10 cellular contexts compared by ENCODE assay signal in genomic region chr7:18509491-18509890, GRCh38. TPM values are rescaled to one million over a fixed set of nuclear protein-coding genes. Genes with fewer than 3 reads are reported as not detected.
DNase-seq lines count a peak whose midpoint lies in the region; ATAC-seq and TF ChIP-seq lines count a peak whose summit lies in the region.
"Had no signal": no experiment of that assay in that cellular context is flagged by ENCODE, and none has a peak within 500 bp of the region (broad histone marks: within the 10 kb centered on the region; RNA-seq: fewer than 3 reads in every experiment).

No MANE protein-coding gene starts in this region.

- H3K4me2 ChIP-seq in OCI-LY3 (ENCODE audit: low read length) = peak overlapping the region; percentile 94

- peak overlapping the region; percentile 94 for H3K9ac ChIP-seq in OCI-LY3 (ENCODE audit: low read length)

- intact Hi-C loops in left cardiac atrium (cut with DNase I) = no loop called here

- no peak for TF ChIP-seq POLR2A in tibial nerve (IDR thresholded peaks at IDR 0.05)

- H3K27ac ChIP-seq in cardiac muscle cell (peak overlapping the region; percentile 86), OCI-LY3 (ENCODE audit: low read length) (peak overlapping the region; percentile 98), foreskin keratinocyte (peak overlapping the region; percentile 99), tibial nerve (peak overlapping the region in 3 of 4 donors; percentile 6 to 65 (median 46))

- H4K20me1 ChIP-seq in OCI-LY3 (ENCODE audit: insufficient read depth, low read length) = no peaks in the 10 kb centered on the region

- H3K4me1 ChIP-seq in cardiac muscle cell (ENCODE audit: low read depth) (peaks cover 38% of the 10 kb centered on the region), OCI-LY3 (ENCODE audit: low read length) (peaks cover 93% of the 10 kb centered on the region), foreskin keratinocyte (peaks cover 10% of the 10 kb centered on the region), tibial nerve (peaks cover 0 to 12% (median 7%) of the 10 kb centered on the region in 4 donors)

- H3K4me3 ChIP-seq in cardiac muscle cell = no peak overlapping the region
- peak overlapping the region; percentile 72 for H3K4me3 ChIP-seq in OCI-LY3 (ENCODE audit: low read length)
- no peak overlapping the region for H3K4me3 ChIP-seq in tibial nerve

- ATAC-seq in left cardiac atrium = no peak
- ATAC-seq in foreskin keratinocyte = peak; percentile 5
- ATAC-seq in HG02623 (IDR thresholded peaks at IDR 0.05; ENCODE audit: unreplicated experiment) = no peak
- no peak for ATAC-seq in HG03135 (IDR thresholded peaks at IDR 0.05; ENCODE audit: unreplicated experiment)

- H3K79me2 ChIP-seq in OCI-LY3 (ENCODE audit: low read length) = peaks cover 19% of the 10 kb centered on the region

- no peaks in the 10 kb centered on the region for H3K36me3 ChIP-seq in cardiac muscle cell
- H3K36me3 ChIP-seq in OCI-LY3 (replicated peaks; ENCODE audit: low read depth, low read length) = no peaks in the 10 kb centered on the region
- no peaks in the 10 kb centered on the region for H3K36me3 ChIP-seq in tibial nerve

- WGBS in tibial nerve, 2 donors = 55% methylated on average over 2 of the region's 2 CpGs

- H2AFZ ChIP-seq in OCI-LY3 (ENCODE audit: low read depth, low read length) = no peak overlapping the region

- H3K27me3 ChIP-seq in cardiac muscle cell (no peaks in the 10 kb centered on the region), OCI-LY3 (ENCODE audit: low read depth, low read length) (no peaks in the 10 kb centered on the region), foreskin keratinocyte (no peaks in the 10 kb centered on the region), tibial nerve (no peaks in the 10 kb centered on the region)

- TF ChIP-seq CTCF in cardiac muscle cell (IDR thresholded peaks at IDR 0.05; ENCODE audit: low read depth, low read length) (no peak), OCI-LY3 (IDR thresholded peaks at IDR 0.05; ENCODE audit: low read depth, low read length) (no peak), foreskin keratinocyte (conservative IDR thresholded peaks at IDR 0.05) (no peak), tibial nerve (IDR thresholded peaks at IDR 0.05) (no peak)

- H3K9me3 ChIP-seq in cardiac muscle cell (ENCODE audit: low read depth) = no peaks in the 10 kb centered on the region
- H3K9me3 ChIP-seq in OCI-LY3 (ENCODE audit: insufficient read depth, low read length) = no peaks in the 10 kb centered on the region
- H3K9me3 ChIP-seq in tibial nerve = no peaks in the 10 kb centered on the region

- no peak for DNase-seq in cardiac muscle cell (ENCODE audit: low read depth in 1 of 2, low spot score in 1 of 2)
- no peak for DNase-seq in left cardiac atrium
- no peak for DNase-seq in foreskin keratinocyte
- DNase-seq in tibial nerve (ENCODE audit: low spot score in 2 of 2) = no peak
- no peak for DNase-seq in pons (ENCODE audit: low spot score)
- DNase-seq: C1 segment of cervical spinal cord; stimulated activated CD4-positive, alpha-beta T cell treated with anti-CD3 and anti-CD28 coated beads, Interleukin-15, amount 100 ng/mL, for 24 hours had no signal

- TF ChIP-seq EP300 in tibial nerve (IDR thresholded peaks at IDR 0.05) = no peak

RNA-seq across cellular contexts. Expression of gene HDAC9, which starts 13.9 kb away (rescaled TPM):
- total RNA-seq in cardiac muscle cell (61.5 and 101 TPM in 2 replicates), left cardiac atrium (10 to 100 TPM; 16.0 to 22.4 TPM), foreskin keratinocyte (19.5 and 24.9 TPM in 2 replicates), tibial nerve (10 to 100 TPM; 10.3 to 48.4 (median 12.2) TPM)
- polyA plus RNA-seq in cardiac muscle cell (32.7 and 50.2 TPM in 2 replicates), foreskin keratinocyte (3.1 and 3.5 TPM in 2 replicates)

Comparison
In these comparisons a context has a peak if more than half of its experiments do, and no peak if none do; other contexts are left out.
1. H3K27ac ChIP-seq: peak in every context shown above with its lines; median percentile 99 in foreskin keratinocyte; 98 in OCI-LY3; 86 in cardiac muscle cell; 46 in tibial nerve.